In genomic region chr6:56510984-56511531, GRCh38 we compare ENCODE assay signal across 1 cellular context.
A peak's percentile ranks its signal among the peaks of the same experiment; 100 is the strongest.
TF ChIP-seq lines count a peak whose summit lies in the region.

No MANE protein-coding gene starts in this region.

TF ChIP-seq in HepG2, 621 proteins besides CTCF, POLR2A, EP300 and RAD21 (continued from another document and continues in another):
- TF ChIP-seq USF2 (IDR thresholded peaks at IDR 0.05; ENCODE audit: low read depth, low read length) (no peak), USF2 (CRISPR knock-in tag; IDR thresholded peaks at IDR 0.05; ENCODE audit: borderline replicate concordance) (no peak), NONO (IDR thresholded peaks at IDR 0.05) (no peak), NONO (CRISPR knock-in tag; conservative IDR thresholded peaks at IDR 0.05) (0 out of 2 replicates have a peak, but pooled peaks have one; percentile 20), ZNF792 (CRISPR knock-in tag; IDR thresholded peaks at IDR 0.05) (no peak), PAX8 (CRISPR knock-in tag; IDR thresholded peaks at IDR 0.05; ENCODE audit: borderline replicate concordance) (no peak), TFAP4 (IDR thresholded peaks at IDR 0.05; ENCODE audit: borderline replicate concordance, low read depth) (peak; percentile 75), EZH2 (conservative IDR thresholded peaks at IDR 0.05; ENCODE audit: low read depth, low read length) (no peak), SP1 (IDR thresholded peaks at IDR 0.05) (no peak), SP1 (CRISPR knock-in tag; IDR thresholded peaks at IDR 0.05) (no peak), RARA (CRISPR knock-in tag; IDR thresholded peaks at IDR 0.05) (peak; percentile 48; the same call in 1 of the 2 replicates), RFX3 (CRISPR knock-in tag; IDR thresholded peaks at IDR 0.05) (no peak), GABPB1 (CRISPR knock-in tag; IDR thresholded peaks at IDR 0.05) (no peak), ZNF609 (CRISPR knock-in tag; IDR thresholded peaks at IDR 0.05; ENCODE audit: borderline replicate concordance) (peak; percentile 69; the same call in 1 of the 2 replicates), TARDBP (CRISPR knock-in tag; IDR thresholded peaks at IDR 0.05) (0 out of 2 replicates have a peak, but pooled peaks have one; percentile 14), MTF1 (CRISPR knock-in tag; IDR thresholded peaks at IDR 0.05) (no peak), ZNF430 (CRISPR knock-in tag; IDR thresholded peaks at IDR 0.05) (no peak), ZNF230 (CRISPR knock-in tag; IDR thresholded peaks at IDR 0.05) (no peak), KLF15 (CRISPR knock-in tag; IDR thresholded peaks at IDR 0.05; ENCODE audit: borderline replicate concordance) (no peak), IKZF5 (CRISPR knock-in tag; IDR thresholded peaks at IDR 0.05) (no peak), TCF7L2 (IDR thresholded peaks at IDR 0.05; ENCODE audit: low read depth, low read length) (no peak; the same call in 1 of the 2 replicates), ZNF552 (CRISPR knock-in tag; IDR thresholded peaks at IDR 0.05; ENCODE audit: borderline replicate concordance) (no peak), FOXP4 (CRISPR knock-in tag; IDR thresholded peaks at IDR 0.05) (peak; percentile 80), TFDP2 (CRISPR knock-in tag; IDR thresholded peaks at IDR 0.05) (no peak), GATA4 (IDR thresholded peaks at IDR 0.05; ENCODE audit: borderline replicate concordance, low read depth) (peak; percentile 68; the same call in 1 of the 2 replicates), KAT8 (CRISPR knock-in tag; IDR thresholded peaks at IDR 0.05) (0 out of 2 replicates have a peak, but pooled peaks have one; percentile 15), LRRFIP1 (CRISPR knock-in tag; conservative IDR thresholded peaks at IDR 0.05) (no peak), ZBTB21 (CRISPR knock-in tag; IDR thresholded peaks at IDR 0.05) (no peak), SNRNP70 (IDR thresholded peaks at IDR 0.05; ENCODE audit: low read depth, low read length) (no peak), ETS1 (CRISPR knock-in tag; IDR thresholded peaks at IDR 0.05) (no peak), ELF3 (CRISPR knock-in tag; IDR thresholded peaks at IDR 0.05) (peak; percentile 40), ZNF777 (CRISPR knock-in tag; IDR thresholded peaks at IDR 0.05) (no peak), POGZ (CRISPR knock-in tag; IDR thresholded peaks at IDR 0.05) (peak; percentile 26; the same call in 1 of the 2 replicates), ERF (CRISPR knock-in tag; IDR thresholded peaks at IDR 0.05) (0 out of 2 replicates have a peak, but pooled peaks have one; percentile 23), ZNF616 (CRISPR knock-in tag; IDR thresholded peaks at IDR 0.05; ENCODE audit: low read depth) (no peak), GATAD2A (CRISPR knock-in tag; IDR thresholded peaks at IDR 0.05) (peak; percentile 87), ZNF775 (CRISPR knock-in tag; IDR thresholded peaks at IDR 0.05; ENCODE audit: borderline replicate concordance) (no peak), ZNF224 (CRISPR knock-in tag; IDR thresholded peaks at IDR 0.05) (no peak), HNRNPUL1 (IDR thresholded peaks at IDR 0.05; ENCODE audit: low read depth, low read length) (0 out of 2 replicates have a peak, but pooled peaks have one; percentile 30), CREM (IDR thresholded peaks at IDR 0.05) (peak; percentile 52; the same call in 1 of the 2 replicates), CREM (CRISPR knock-in tag; IDR thresholded peaks at IDR 0.05) (no peak), TGIF2 (CRISPR knock-in tag; IDR thresholded peaks at IDR 0.05) (0 out of 2 replicates have a peak, but pooled peaks have one; percentile 69), ZNF24 (IDR thresholded peaks at IDR 0.05) (no peak), MATR3 (CRISPR knock-in tag; IDR thresholded peaks at IDR 0.05) (no peak), SOX5 (CRISPR knock-in tag; IDR thresholded peaks at IDR 0.05; ENCODE audit: borderline replicate concordance) (peak; percentile 68; the same call in 1 of the 2 replicates), HDAC2 (CRISPR knock-in tag; IDR thresholded peaks at IDR 0.05) (0 out of 2 replicates have a peak, but pooled peaks have one; percentile 26), ZBTB14 (CRISPR knock-in tag; IDR thresholded peaks at IDR 0.05) (no peak), SALL2 (CRISPR knock-in tag; IDR thresholded peaks at IDR 0.05) (0 out of 2 replicates have a peak, but pooled peaks have one; percentile 43), ZNF614 (CRISPR knock-in tag; IDR thresholded peaks at IDR 0.05; ENCODE audit: borderline replicate concordance) (0 out of 2 replicates have a peak, but pooled peaks have one; percentile 24), FOXA3 (CRISPR knock-in tag; IDR thresholded peaks at IDR 0.05) (peak; percentile 70), ZNF891 (CRISPR knock-in tag; IDR thresholded peaks at IDR 0.05) (no peak), TBX2 (CRISPR knock-in tag; IDR thresholded peaks at IDR 0.05; ENCODE audit: borderline replicate concordance) (peak; percentile 91), ZNF136 (CRISPR knock-in tag; IDR thresholded peaks at IDR 0.05; ENCODE audit: low read depth) (no peak), NFKBIZ (CRISPR knock-in tag; IDR thresholded peaks at IDR 0.05) (0 out of 2 replicates have a peak, but pooled peaks have one; percentile 67)
